In genomic region chr1:93453911-93454310, GRCh38 we compare ENCODE assay signal across 2 cellular contexts.
A peak's percentile ranks its signal among the peaks of the same experiment; 100 is the strongest.
TF ChIP-seq lines count a peak whose summit lies in the region.

No MANE protein-coding gene starts in this region.

TF ChIP-seq in GM23338, 12 proteins besides CTCF, POLR2A, EP300 and RAD21:
- no peak for TF ChIP-seq ZNF331 (CRISPR knock-in tag; IDR thresholded peaks at IDR 0.05; ENCODE audit: low read depth)
- no peak for TF ChIP-seq EZH2 (IDR thresholded peaks at IDR 0.05; ENCODE audit: low read depth, unreplicated experiment)
- no peak for TF ChIP-seq ZNF114 (CRISPR knock-in tag; IDR thresholded peaks at IDR 0.05)
- TF ChIP-seq, protein P1, sequence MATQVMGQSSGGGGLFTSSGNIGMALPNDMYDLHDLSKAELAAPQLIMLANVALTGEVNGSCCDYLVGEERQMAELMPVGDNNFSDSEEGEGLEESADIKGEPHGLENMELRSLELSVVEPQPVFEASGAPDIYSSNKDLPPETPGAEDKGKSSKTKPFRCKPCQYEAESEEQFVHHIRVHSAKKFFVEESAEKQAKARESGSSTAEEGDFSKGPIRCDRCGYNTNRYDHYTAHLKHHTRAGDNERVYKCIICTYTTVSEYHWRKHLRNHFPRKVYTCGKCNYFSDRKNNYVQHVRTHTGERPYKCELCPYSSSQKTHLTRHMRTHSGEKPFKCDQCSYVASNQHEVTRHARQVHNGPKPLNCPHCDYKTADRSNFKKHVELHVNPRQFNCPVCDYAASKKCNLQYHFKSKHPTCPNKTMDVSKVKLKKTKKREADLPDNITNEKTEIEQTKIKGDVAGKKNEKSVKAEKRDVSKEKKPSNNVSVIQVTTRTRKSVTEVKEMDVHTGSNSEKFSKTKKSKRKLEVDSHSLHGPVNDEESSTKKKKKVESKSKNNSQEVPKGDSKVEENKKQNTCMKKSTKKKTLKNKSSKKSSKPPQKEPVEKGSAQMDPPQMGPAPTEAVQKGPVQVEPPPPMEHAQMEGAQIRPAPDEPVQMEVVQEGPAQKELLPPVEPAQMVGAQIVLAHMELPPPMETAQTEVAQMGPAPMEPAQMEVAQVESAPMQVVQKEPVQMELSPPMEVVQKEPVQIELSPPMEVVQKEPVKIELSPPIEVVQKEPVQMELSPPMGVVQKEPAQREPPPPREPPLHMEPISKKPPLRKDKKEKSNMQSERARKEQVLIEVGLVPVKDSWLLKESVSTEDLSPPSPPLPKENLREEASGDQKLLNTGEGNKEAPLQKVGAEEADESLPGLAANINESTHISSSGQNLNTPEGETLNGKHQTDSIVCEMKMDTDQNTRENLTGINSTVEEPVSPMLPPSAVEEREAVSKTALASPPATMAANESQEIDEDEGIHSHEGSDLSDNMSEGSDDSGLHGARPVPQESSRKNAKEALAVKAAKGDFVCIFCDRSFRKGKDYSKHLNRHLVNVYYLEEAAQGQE (IDR thresholded peaks at IDR 0.05; ENCODE audit: unreplicated experiment): no peak
- TF ChIP-seq EZH2phosphoT487 (IDR thresholded peaks at IDR 0.05; ENCODE audit: unreplicated experiment): no peak
TF ChIP-seq in GM23338: peak in this region for 0.

TF ChIP-seq in endothelial cell of umbilical vein, 7 proteins besides CTCF, POLR2A, EP300 and RAD21:
- TF ChIP-seq EZH2 (IDR thresholded peaks at IDR 0.05; ENCODE audit: borderline replicate concordance, low read depth, low read length, severe bottlenecking) (no peak), MAX (IDR thresholded peaks at IDR 0.05; ENCODE audit: insufficient read depth, insufficient read length) (no peak), MYC (IDR thresholded peaks at IDR 0.05; ENCODE audit: low read depth, low read length) (no peak), JUN (IDR thresholded peaks at IDR 0.05; ENCODE audit: borderline replicate concordance, insufficient read depth, insufficient read length, low read depth) (peak; percentile 30), FOS (IDR thresholded peaks at IDR 0.05; ENCODE audit: borderline replicate concordance, insufficient read depth, low read length) (peak; percentile 96), POLR2AphosphoS5 (IDR thresholded peaks at IDR 0.05; ENCODE audit: insufficient read depth, low read depth, low read length) (peak; percentile 67), GATA2 (IDR thresholded peaks at IDR 0.05; ENCODE audit: insufficient read depth, insufficient read length, low read depth, low read length) (peak; percentile 65)
